ENCODE assay signal across 1 cellular context in the genomic region with DNA sequence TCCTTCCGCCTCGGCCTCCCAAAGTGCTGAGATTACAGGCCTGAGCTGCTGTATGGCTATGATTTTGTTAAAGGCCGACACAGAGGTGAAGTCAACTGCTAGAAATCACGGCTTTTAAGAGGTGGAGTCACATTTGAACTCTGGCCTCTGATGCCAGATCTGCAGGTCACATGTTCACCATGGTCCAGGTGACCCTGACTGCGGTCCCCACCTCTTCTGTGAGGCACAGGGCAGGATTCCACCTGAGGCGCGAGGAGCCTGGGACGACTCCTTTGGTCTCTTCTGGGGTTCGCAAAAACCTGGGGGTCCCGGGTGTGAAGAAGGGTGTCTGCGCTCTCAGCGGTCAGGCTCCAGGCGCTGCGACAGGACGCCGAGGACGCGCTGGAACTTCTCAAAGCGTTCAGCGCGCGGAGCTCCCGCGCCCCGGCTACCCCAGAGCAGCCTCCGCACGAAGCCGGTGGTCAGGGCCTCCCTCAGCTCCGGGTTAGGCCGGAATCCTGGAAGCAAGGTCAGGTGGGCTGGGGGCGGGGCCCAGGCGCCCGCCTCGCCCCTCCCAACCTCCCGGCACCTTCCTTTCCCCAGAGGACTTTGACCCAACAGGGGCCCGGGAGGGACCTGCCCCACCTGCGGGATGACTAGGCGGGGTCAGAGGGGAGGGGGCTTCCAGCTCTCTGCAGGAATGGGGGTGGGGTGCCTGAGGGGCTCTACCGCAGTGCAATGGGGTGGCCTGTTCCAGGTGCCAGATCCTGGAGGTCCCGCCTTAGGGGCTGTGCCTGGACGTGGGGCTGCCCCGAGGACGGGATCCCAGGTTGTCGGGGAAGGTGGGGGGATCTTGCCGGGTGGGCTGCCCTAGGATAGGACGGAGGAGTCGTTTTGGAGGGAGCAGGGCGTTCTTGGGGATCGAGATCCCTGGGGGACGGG.
TF ChIP-seq lines count a peak whose summit lies in the region.

No MANE protein-coding gene starts in this region.

TF ChIP-seq in GM23338, 12 proteins besides CTCF, POLR2A, EP300 and RAD21:
- TF ChIP-seq EZH2phosphoT487 (IDR thresholded peaks at IDR 0.05; ENCODE audit: unreplicated experiment) = no peak
- TF ChIP-seq ZNF331 (CRISPR knock-in tag; IDR thresholded peaks at IDR 0.05; ENCODE audit: low read depth) = no peak
- TF ChIP-seq JUNB (IDR thresholded peaks at IDR 0.05; ENCODE audit: unreplicated experiment) = no peak
- TF ChIP-seq STAT1 (IDR thresholded peaks at IDR 0.05; ENCODE audit: unreplicated experiment) = no peak
- TF ChIP-seq, protein P1, sequence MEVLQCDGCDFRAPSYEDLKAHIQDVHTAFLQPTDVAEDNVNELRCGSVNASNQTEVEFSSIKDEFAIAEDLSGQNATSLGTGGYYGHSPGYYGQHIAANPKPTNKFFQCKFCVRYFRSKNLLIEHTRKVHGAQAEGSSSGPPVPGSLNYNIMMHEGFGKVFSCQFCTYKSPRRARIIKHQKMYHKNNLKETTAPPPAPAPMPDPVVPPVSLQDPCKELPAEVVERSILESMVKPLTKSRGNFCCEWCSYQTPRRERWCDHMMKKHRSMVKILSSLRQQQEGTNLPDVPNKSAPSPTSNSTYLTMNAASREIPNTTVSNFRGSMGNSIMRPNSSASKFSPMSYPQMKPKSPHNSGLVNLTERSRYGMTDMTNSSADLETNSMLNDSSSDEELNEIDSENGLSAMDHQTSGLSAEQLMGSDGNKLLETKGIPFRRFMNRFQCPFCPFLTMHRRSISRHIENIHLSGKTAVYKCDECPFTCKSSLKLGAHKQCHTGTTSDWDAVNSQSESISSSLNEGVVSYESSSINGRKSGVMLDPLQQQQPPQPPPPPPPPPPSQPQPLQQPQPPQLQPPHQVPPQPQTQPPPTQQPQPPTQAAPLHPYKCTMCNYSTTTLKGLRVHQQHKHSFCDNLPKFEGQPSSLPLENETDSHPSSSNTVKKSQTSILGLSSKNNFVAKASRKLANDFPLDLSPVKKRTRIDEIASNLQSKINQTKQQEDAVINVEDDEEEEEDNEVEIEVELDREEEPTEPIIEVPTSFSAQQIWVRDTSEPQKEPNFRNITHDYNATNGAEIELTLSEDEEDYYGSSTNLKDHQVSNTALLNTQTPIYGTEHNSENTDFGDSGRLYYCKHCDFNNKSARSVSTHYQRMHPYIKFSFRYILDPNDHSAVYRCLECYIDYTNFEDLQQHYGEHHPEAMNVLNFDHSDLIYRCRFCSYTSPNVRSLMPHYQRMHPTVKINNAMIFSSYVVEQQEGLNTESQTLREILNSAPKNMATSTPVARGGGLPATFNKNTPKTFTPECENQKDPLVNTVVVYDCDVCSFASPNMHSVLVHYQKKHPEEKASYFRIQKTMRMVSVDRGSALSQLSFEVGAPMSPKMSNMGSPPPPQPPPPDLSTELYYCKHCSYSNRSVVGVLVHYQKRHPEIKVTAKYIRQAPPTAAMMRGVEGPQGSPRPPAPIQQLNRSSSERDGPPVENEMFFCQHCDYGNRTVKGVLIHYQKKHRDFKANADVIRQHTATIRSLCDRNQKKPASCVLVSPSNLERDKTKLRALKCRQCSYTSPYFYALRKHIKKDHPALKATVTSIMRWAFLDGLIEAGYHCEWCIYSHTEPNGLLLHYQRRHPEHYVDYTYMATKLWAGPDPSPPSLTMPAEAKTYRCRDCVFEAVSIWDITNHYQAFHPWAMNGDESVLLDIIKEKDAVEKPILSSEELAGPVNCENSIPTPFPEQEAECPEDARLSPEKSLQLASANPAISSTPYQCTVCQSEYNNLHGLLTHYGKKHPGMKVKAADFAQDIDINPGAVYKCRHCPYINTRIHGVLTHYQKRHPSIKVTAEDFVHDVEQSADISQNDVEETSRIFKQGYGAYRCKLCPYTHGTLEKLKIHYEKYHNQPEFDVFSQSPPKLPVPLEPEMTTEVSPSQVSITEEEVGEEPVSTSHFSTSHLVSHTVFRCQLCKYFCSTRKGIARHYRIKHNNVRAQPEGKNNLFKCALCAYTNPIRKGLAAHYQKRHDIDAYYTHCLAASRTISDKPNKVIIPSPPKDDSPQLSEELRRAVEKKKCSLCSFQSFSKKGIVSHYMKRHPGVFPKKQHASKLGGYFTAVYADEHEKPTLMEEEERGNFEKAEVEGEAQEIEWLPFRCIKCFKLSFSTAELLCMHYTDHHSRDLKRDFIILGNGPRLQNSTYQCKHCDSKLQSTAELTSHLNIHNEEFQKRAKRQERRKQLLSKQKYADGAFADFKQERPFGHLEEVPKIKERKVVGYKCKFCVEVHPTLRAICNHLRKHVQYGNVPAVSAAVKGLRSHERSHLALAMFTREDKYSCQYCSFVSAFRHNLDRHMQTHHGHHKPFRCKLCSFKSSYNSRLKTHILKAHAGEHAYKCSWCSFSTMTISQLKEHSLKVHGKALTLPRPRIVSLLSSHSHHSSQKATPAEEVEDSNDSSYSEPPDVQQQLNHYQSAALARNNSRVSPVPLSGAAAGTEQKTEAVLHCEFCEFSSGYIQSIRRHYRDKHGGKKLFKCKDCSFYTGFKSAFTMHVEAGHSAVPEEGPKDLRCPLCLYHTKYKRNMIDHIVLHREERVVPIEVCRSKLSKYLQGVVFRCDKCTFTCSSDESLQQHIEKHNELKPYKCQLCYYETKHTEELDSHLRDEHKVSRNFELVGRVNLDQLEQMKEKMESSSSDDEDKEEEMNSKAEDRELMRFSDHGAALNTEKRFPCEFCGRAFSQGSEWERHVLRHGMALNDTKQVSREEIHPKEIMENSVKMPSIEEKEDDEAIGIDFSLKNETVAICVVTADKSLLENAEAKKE (CRISPR knock-in tag; IDR thresholded peaks at IDR 0.05) = no peak
- TF ChIP-seq, protein P2, sequence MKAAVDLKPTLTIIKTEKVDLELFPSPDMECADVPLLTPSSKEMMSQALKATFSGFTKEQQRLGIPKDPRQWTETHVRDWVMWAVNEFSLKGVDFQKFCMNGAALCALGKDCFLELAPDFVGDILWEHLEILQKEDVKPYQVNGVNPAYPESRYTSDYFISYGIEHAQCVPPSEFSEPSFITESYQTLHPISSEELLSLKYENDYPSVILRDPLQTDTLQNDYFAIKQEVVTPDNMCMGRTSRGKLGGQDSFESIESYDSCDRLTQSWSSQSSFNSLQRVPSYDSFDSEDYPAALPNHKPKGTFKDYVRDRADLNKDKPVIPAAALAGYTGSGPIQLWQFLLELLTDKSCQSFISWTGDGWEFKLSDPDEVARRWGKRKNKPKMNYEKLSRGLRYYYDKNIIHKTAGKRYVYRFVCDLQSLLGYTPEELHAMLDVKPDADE (IDR thresholded peaks at IDR 0.05) = no peak
- no peak for TF ChIP-seq ZNF114 (CRISPR knock-in tag; IDR thresholded peaks at IDR 0.05)
- TF ChIP-seq, protein P3, sequence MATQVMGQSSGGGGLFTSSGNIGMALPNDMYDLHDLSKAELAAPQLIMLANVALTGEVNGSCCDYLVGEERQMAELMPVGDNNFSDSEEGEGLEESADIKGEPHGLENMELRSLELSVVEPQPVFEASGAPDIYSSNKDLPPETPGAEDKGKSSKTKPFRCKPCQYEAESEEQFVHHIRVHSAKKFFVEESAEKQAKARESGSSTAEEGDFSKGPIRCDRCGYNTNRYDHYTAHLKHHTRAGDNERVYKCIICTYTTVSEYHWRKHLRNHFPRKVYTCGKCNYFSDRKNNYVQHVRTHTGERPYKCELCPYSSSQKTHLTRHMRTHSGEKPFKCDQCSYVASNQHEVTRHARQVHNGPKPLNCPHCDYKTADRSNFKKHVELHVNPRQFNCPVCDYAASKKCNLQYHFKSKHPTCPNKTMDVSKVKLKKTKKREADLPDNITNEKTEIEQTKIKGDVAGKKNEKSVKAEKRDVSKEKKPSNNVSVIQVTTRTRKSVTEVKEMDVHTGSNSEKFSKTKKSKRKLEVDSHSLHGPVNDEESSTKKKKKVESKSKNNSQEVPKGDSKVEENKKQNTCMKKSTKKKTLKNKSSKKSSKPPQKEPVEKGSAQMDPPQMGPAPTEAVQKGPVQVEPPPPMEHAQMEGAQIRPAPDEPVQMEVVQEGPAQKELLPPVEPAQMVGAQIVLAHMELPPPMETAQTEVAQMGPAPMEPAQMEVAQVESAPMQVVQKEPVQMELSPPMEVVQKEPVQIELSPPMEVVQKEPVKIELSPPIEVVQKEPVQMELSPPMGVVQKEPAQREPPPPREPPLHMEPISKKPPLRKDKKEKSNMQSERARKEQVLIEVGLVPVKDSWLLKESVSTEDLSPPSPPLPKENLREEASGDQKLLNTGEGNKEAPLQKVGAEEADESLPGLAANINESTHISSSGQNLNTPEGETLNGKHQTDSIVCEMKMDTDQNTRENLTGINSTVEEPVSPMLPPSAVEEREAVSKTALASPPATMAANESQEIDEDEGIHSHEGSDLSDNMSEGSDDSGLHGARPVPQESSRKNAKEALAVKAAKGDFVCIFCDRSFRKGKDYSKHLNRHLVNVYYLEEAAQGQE (IDR thresholded peaks at IDR 0.05; ENCODE audit: unreplicated experiment) = no peak
- no peak for TF ChIP-seq NANOG (IDR thresholded peaks at IDR 0.05; ENCODE audit: borderline replicate concordance)
- TF ChIP-seq POLR2AphosphoS5 (IDR thresholded peaks at IDR 0.05; ENCODE audit: low read depth) = no peak
- TF ChIP-seq EZH2 (IDR thresholded peaks at IDR 0.05; ENCODE audit: low read depth, unreplicated experiment) = no peak
- TF ChIP-seq CREB1 (CRISPR knock-in tag; IDR thresholded peaks at IDR 0.05; ENCODE audit: low read depth) = no peak
